In the genomic region with DNA sequence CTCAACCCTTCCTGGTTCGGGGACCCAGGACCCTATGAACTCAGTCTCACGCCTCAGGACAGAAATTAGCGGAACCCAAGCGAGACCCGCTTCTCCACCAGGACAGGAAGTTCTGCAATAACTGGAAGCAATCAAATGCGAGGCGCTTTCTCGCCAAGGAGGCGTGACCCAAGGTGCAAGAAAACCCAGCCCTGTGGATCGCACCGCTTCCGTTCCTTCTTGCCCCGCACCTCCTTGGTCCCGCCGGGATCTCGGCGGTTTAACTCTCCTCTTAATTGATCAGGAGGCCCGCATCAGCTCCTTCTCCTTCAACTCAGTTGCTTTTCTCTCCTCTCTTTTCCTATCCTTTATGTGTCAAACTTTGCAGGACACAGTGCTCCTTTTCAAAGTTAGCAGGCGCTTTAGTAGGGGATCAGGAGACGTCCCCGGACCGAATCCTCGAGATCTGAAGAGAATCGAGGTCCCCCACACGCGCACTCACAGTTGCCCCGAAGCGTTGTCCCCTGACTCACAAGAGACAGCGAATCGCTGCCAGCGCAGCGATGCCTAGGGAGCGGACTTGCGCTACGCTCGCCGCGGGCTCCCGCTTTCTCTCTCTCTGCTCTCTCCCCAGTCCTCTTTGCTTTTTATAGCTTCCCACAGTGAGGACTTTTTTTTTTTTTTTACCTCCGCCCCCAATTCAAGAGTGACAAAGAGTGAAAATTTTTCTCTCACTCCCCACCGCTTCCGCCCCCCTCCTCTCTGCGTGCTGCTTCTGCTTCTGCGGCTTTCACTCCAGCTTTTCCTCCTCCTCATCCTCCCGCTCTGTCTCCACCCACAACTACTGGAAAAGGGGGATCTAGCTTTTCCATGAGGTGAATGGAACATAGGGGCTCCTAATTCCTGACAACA, we compare ENCODE assay signal across 7 cellular contexts. TPM values are rescaled to one million over a fixed set of nuclear protein-coding genes. Genes with fewer than 3 reads are reported as not detected.
A peak's percentile ranks its signal among the peaks of the same experiment; 100 is the strongest.
DNase-seq lines count a peak whose midpoint lies in the region; TF ChIP-seq lines count a peak whose summit lies in the region.

A gene with protein sequence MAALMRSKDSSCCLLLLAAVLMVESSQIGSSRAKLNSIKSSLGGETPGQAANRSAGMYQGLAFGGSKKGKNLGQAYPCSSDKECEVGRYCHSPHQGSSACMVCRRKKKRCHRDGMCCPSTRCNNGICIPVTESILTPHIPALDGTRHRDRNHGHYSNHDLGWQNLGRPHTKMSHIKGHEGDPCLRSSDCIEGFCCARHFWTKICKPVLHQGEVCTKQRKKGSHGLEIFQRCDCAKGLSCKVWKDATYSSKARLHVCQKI (minus strand): TSS at position 603 of the 891 bp plus-strand sequence. CDS start 722 bp downstream, outside the sequence.

- WGBS in mesodermal cell (ENCODE audit: insufficient coverage in 2 of 2), 2 experiments = 0 to 1% methylated on average over 33 to 35 of the region's 45 CpGs
- 0 to 10% methylated on average over 4 to 45 of the region's 45 CpGs for WGBS in transverse colon (ENCODE audit: low coverage in 1 of 2), 2 donors

- H3K9me3 ChIP-seq in colonic mucosa (no peaks in the 10 kb centered on the region), mesodermal cell (ENCODE audit: control insufficient read depth, low read length) (no peaks in the 10 kb centered on the region), transverse colon (no peaks in the 10 kb centered on the region)

- peaks cover 32% of the 10 kb centered on the region for H3K27me3 ChIP-seq in colonic mucosa
- peaks cover 79% of the 10 kb centered on the region for H3K27me3 ChIP-seq in transverse colon

- no peak for TF ChIP-seq CTCF in GM20000 (IDR thresholded peaks at IDR 0.05; ENCODE audit: extremely low read depth, missing control alignments)
- no peak for TF ChIP-seq CTCF in colonic mucosa (IDR thresholded peaks at IDR 0.05)
- TF ChIP-seq CTCF in transverse colon (IDR thresholded peaks at IDR 0.05) = no peak

- H3K36me3 ChIP-seq in colonic mucosa (no peaks in the 10 kb centered on the region), mesodermal cell (ENCODE audit: control insufficient read depth, insufficient read depth, low read length) (no peaks in the 10 kb centered on the region), transverse colon (no peaks in the 10 kb centered on the region)

- intact Hi-C loops in colonic mucosa (cut with DNase I) (no loop called here), transverse colon (cut with DNase I; ENCODE audit: low total_unique reads) (loop anchor here (10.0 kb wide), 1 partner anchor 149 kb away; no protein-coding TSS in a partner anchor)

- H3K4me3 ChIP-seq in colonic mucosa (peak within 1 kb of the TSS; percentile 17), mesodermal cell (ENCODE audit: extremely low read depth, insufficient read depth, low read length, poor library complexity, severe bottlenecking) (peak within 1 kb of the TSS; percentile 48), transverse colon (peak within 1 kb of the TSS in 3 of 4 donors; percentile 19 to 48 (median 21))

- H3K4me1 ChIP-seq in colonic mucosa (no peaks in the 10 kb centered on the region), mesodermal cell (ENCODE audit: control insufficient read depth, insufficient read depth, low read length, poor library complexity, severe bottlenecking) (peaks cover 8% of the 10 kb centered on the region), transverse colon (peaks cover 0 to 24% (median 15%) of the 10 kb centered on the region in 4 donors)

- peak; percentile 9 for DNase-seq in GM20000 (ENCODE audit: low spot score)
- peak; percentile 46 for DNase-seq in NOMO-1 treated with DMSO at 0.1 percent for 48 hours (lab: John Stamatoyannopoulos, UW; ENCODE audit: unreplicated experiment)
- no peak for DNase-seq in colonic mucosa
- peak; percentile 10 for DNase-seq in transverse colon
- DNase-seq in midbrain (lab: John Stamatoyannopoulos, UW) = no peak
- no peak for DNase-seq in COR-L47 (lab: John Stamatoyannopoulos, UW)

- TF ChIP-seq EP300 in transverse colon (IDR thresholded peaks at IDR 0.05; ENCODE audit: low read depth) = no peak

- TF ChIP-seq POLR2A in transverse colon (IDR thresholded peaks at IDR 0.05) = no peak

- in situ Hi-C loops in transverse colon (cut with MboI; ENCODE audit: low pct_ligation_motif_present in 1 of 4, low pct_unique_long_range_greater_than_20kb in 1 of 4, low sequenced_read_pairs in 3 of 4) = loop anchor here in 1 of 4 donors (25.0 kb wide), 1 partner anchor 626 kb away; no protein-coding TSS in a partner anchor

- H3K27ac ChIP-seq in colonic mucosa (no peak within 1 kb of the TSS), mesodermal cell (ENCODE audit: low read depth, low read length, severe bottlenecking) (no peak within 1 kb of the TSS), transverse colon (no peak within 1 kb of the TSS)

- no peak within 1 kb of the TSS for H3K9ac ChIP-seq in colonic mucosa (ENCODE audit: low read depth in 2 of 2, low read length in 2 of 2)

RNA-seq across cellular contexts. Expression of the gene that starts here (rescaled TPM):
- total RNA-seq in colonic mucosa (under 1 TPM in 1 of 2 donors, not detected in 1; 0.56 TPM), transverse colon (1 to 10 TPM in 1 of 4 donors, under 1 TPM in 1, not detected in 2; 0.55 to 1.3 TPM)
- 15.0 TPM for polyA plus RNA-seq in mesodermal cell (2013, experiment 1 of 2)
- polyA plus RNA-seq in mesodermal cell (2013, experiment 2 of 2) = 15.5 TPM

Comparison
In these comparisons a context has a peak if more than half of its experiments do, and no peak if none do; other contexts are left out.
1. DNase-seq: peak in GM20000 (single experiment), NOMO-1 treated with DMSO at 0.1 percent for 48 hours (single experiment) and transverse colon (single experiment); none in colonic mucosa (single experiment), midbrain (single experiment) and COR-L47 (single experiment).
2. Peak in every context shown above with its lines, with median percentiles within 50 percentile points of each other: H3K4me3 ChIP-seq.